Comparison of ENCODE assay signal across 24 cellular contexts in the genomic region with DNA sequence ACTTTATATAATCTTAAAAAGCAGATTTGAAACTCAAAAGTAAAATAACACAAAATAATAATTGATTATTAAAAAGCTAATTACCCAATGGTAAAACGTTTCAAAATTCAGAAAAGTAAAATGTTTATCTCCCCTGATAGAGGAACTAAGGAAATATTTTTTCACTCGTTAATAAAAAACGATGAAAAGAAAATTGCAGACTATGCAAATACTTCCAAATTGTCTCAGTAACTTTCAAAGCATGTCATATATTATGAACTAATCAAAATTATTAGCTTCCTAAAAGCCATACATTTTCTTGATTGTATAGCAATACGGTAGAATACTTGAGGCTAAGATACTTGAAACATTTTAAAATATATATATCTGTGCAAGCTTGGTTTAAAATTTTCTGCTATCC.
"Had no signal": no experiment of that assay in that cellular context is flagged by ENCODE, and none has a peak within 500 bp of the region (broad histone marks: within the 10 kb centered on the region; RNA-seq: fewer than 3 reads in every experiment).

No MANE protein-coding gene starts in this region.

- H3K4me3 ChIP-seq: coronary artery, dorsolateral prefrontal cortex, esophagus muscularis mucosa, gastrocnemius medialis, heart right ventricle, left lung, lower lobe of right lung, mucosa of descending colon had no signal

- H3K27ac Mint-ChIP-seq: mesothelial cell of epicardium, naive B cell had no signal

- H3K4me3 Mint-ChIP-seq: mesothelial cell of epicardium, naive B cell had no signal

- DNase-seq: dermis blood vessel endothelial cell; dorsolateral prefrontal cortex; effector CD4-positive, alpha-beta T cell; effector memory CD4-positive, alpha-beta T cell; foreskin keratinocyte; gastrocnemius medialis; glutamatergic neuron; head of caudate nucleus; heart right ventricle; hippocampal formation; left cardiac atrium; left lung; left ventricle myocardium superior; lower lobe of right lung; mesenchymal stem cell; mucosa of descending colon; naive B cell had no signal

- H3K27me3 Mint-ChIP-seq: naive B cell had no signal

- H3K9me3 ChIP-seq: esophagus muscularis mucosa, gastrocnemius medialis, lower lobe of right lung, mucosa of descending colon had no signal

- H3K4me1 Mint-ChIP-seq: mesothelial cell of epicardium, naive B cell had no signal

- H3K27me3 ChIP-seq: dorsolateral prefrontal cortex, esophagus muscularis mucosa, foreskin keratinocyte, gastrocnemius medialis, heart right ventricle, left lung had no signal

- H3K36me3 Mint-ChIP-seq: naive B cell had no signal

- H3K36me3 ChIP-seq: esophagus muscularis mucosa, gastrocnemius medialis, heart right ventricle, left lung, lower lobe of right lung had no signal

- FAIRE-seq: colon, endothelial cell of umbilical vein, islet of Langerhans, keratinocyte had no signal

- H3K27ac ChIP-seq: coronary artery, dorsolateral prefrontal cortex, esophagus muscularis mucosa, foreskin keratinocyte, gastrocnemius medialis, heart right ventricle, left lung, lower lobe of right lung had no signal

- ATAC-seq: foreskin keratinocyte, gastrocnemius medialis, heart right ventricle, left cardiac atrium, left lung, left ventricle myocardium superior, lower lobe of right lung, mucosa of descending colon had no signal

- H3K4me1 ChIP-seq: esophagus muscularis mucosa, foreskin keratinocyte, gastrocnemius medialis, heart right ventricle, left lung, lower lobe of right lung had no signal
